14 cellular contexts compared by ENCODE assay signal in the genomic region with DNA sequence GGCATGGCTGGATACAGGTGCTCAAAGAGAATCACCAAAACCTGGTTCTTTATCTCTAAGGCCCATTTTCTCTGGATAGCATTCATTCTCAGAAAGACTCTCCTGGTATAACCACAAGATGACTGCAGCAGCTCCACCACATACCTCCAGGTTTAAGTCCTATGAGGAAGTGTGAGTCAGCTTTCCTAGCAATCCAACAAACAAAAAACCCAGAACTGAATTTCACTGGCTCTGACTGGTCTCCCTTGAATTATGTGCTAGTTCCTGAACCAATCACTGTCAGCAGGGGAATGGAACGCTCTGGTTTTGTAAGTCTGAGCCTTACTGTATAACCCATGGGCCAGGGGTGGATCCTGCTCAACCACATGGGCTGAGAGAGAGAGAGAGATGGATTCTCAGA. TPM values are rescaled to one million over a fixed set of nuclear protein-coding genes. Genes with fewer than 3 reads are reported as not detected.
DNase-seq lines count a peak whose midpoint lies in the region; ATAC-seq, FAIRE-seq and TF ChIP-seq lines count a peak whose summit lies in the region.
"Had no signal": no experiment of that assay in that cellular context is flagged by ENCODE, and none has a peak within 500 bp of the region (broad histone marks: within the 10 kb centered on the region; RNA-seq: fewer than 3 reads in every experiment).

No MANE protein-coding gene starts in this region.

- no peaks in the 10 kb centered on the region for H3K27me3 ChIP-seq in CD8-positive, alpha-beta memory T cell (ENCODE audit: insufficient read depth, low read length, poor library complexity, severe bottlenecking)
- H3K27me3 ChIP-seq: upper lobe of left lung had no signal

- CTCF ChIA-PET in RWPE1 (lab: Yijun Ruan, JAX): no interaction called here
- CTCF ChIA-PET in CD8-positive, alpha-beta memory T cell (lab: Charles Lee): no interaction called here

- no peak overlapping the region for H3K4me3 Mint-ChIP-seq in activated naive CD8-positive, alpha-beta T cell treated with anti-CD3 and anti-CD28 coated beads, Interleukin-2, amount 50 U/mL, for 24 hours
- H3K4me3 Mint-ChIP-seq in activated naive CD8-positive, alpha-beta T cell treated with anti-CD3 and anti-CD28 coated beads for 36 hours: no peak overlapping the region
- H3K4me3 Mint-ChIP-seq in CD8-positive, alpha-beta memory T cell: no peak overlapping the region
- H3K4me3 Mint-ChIP-seq: nephron had no signal

- peaks cover 36% of the 10 kb centered on the region for H3K27me3 Mint-ChIP-seq in activated naive CD8-positive, alpha-beta T cell treated with anti-CD3 and anti-CD28 coated beads, Interleukin-2, amount 50 U/mL, for 24 hours
- peaks cover 40% of the 10 kb centered on the region for H3K27me3 Mint-ChIP-seq in activated naive CD8-positive, alpha-beta T cell treated with anti-CD3 and anti-CD28 coated beads for 36 hours
- peaks cover 17 to 60% of the 10 kb centered on the region in 2 donors for H3K27me3 Mint-ChIP-seq in CD8-positive, alpha-beta memory T cell

- H3K4me1 ChIP-seq in CD8-positive, alpha-beta memory T cell (ENCODE audit: insufficient read depth, low read length): no peaks in the 10 kb centered on the region
- H3K4me1 ChIP-seq: upper lobe of left lung had no signal

- H3K9me3 ChIP-seq in CD8-positive, alpha-beta memory T cell (ENCODE audit: low read length): no peaks in the 10 kb centered on the region

- POLR2A ChIA-PET in RWPE1 (lab: Yijun Ruan, JAX; ENCODE audit: low non-redundant PET): no interaction called here
- POLR2A ChIA-PET in CD8-positive, alpha-beta memory T cell (lab: Charles Lee): no interaction called here

- H3K9me3 Mint-ChIP-seq in activated naive CD8-positive, alpha-beta T cell treated with anti-CD3 and anti-CD28 coated beads, Interleukin-2, amount 50 U/mL, for 24 hours: peaks cover 18% of the 10 kb centered on the region
- H3K9me3 Mint-ChIP-seq in activated naive CD8-positive, alpha-beta T cell treated with anti-CD3 and anti-CD28 coated beads for 36 hours: peaks cover 13% of the 10 kb centered on the region
- peaks cover 5 to 19% (median 11%) of the 10 kb centered on the region in 5 donors for H3K9me3 Mint-ChIP-seq in CD8-positive, alpha-beta memory T cell

- H3K4me3 ChIP-seq in fibroblast of mammary gland (ENCODE audit: control insufficient read depth, low read depth, low read length): no peak overlapping the region
- no peak overlapping the region for H3K4me3 ChIP-seq in CD8-positive, alpha-beta memory T cell (ENCODE audit: low read length)
- H3K4me3 ChIP-seq: upper lobe of left lung had no signal

- DNase-seq in activated naive CD8-positive, alpha-beta T cell treated with anti-CD3 and anti-CD28 coated beads, Interleukin-2, amount 50 U/mL, for 24 hours: no peak
- DNase-seq in activated naive CD8-positive, alpha-beta T cell treated with anti-CD3 and anti-CD28 coated beads for 36 hours: no peak
- DNase-seq in RWPE1 (ENCODE audit: low spot score): peak; percentile 50
- DNase-seq in fibroblast of mammary gland (ENCODE audit: low read depth): peak; percentile 61
- peak; percentile 73 for DNase-seq in urothelium cell line (ENCODE audit: low spot score)
- no peak for DNase-seq in DMS53 (lab: John Stamatoyannopoulos, UW)
- no peak for DNase-seq in CD8-positive, alpha-beta memory T cell
- DNase-seq: DMS79, NCI-H1105, upper lobe of left lung had no signal

- TF ChIP-seq CTCF in RWPE1 (conservative IDR thresholded peaks at IDR 0.05; ENCODE audit: low read depth) (no peak), fibroblast of mammary gland (conservative IDR thresholded peaks at IDR 0.05; ENCODE audit: control insufficient read depth, insufficient read depth, low read depth, low read length) (no peak)

- H3K27ac Mint-ChIP-seq in activated naive CD8-positive, alpha-beta T cell treated with anti-CD3 and anti-CD28 coated beads, Interleukin-2, amount 50 U/mL, for 24 hours: no peak overlapping the region
- H3K27ac Mint-ChIP-seq in activated naive CD8-positive, alpha-beta T cell treated with anti-CD3 and anti-CD28 coated beads for 36 hours: no peak overlapping the region
- H3K27ac Mint-ChIP-seq in CD8-positive, alpha-beta memory T cell: no peak overlapping the region
- H3K27ac Mint-ChIP-seq: nephron had no signal

- peak; percentile 40 for ATAC-seq in activated naive CD8-positive, alpha-beta T cell treated with anti-CD3 and anti-CD28 coated beads, Interleukin-2, amount 50 U/mL, for 24 hours
- no peak for ATAC-seq in HG03432 (IDR thresholded peaks at IDR 0.05; ENCODE audit: unreplicated experiment)
- ATAC-seq: left lobe of liver had no signal

- H3K4me1 Mint-ChIP-seq in activated naive CD8-positive, alpha-beta T cell treated with anti-CD3 and anti-CD28 coated beads, Interleukin-2, amount 50 U/mL, for 24 hours: no peaks in the 10 kb centered on the region
- H3K4me1 Mint-ChIP-seq in activated naive CD8-positive, alpha-beta T cell treated with anti-CD3 and anti-CD28 coated beads for 36 hours: no peaks in the 10 kb centered on the region
- H3K4me1 Mint-ChIP-seq in CD8-positive, alpha-beta memory T cell: no peaks in the 10 kb centered on the region
- H3K4me1 Mint-ChIP-seq: nephron had no signal

- no peak for FAIRE-seq in urothelium cell line (lab: Jason Lieb, UNC)

- H3K36me3 ChIP-seq in CD8-positive, alpha-beta memory T cell (ENCODE audit: insufficient read depth, low read length): no peaks in the 10 kb centered on the region
- H3K36me3 ChIP-seq: upper lobe of left lung had no signal

- H3K27ac ChIP-seq in RWPE1: no peak overlapping the region
- H3K27ac ChIP-seq in CD8-positive, alpha-beta memory T cell (ENCODE audit: low read depth, low read length): no peak overlapping the region
- H3K27ac ChIP-seq: upper lobe of left lung, VCaP had no signal

- H3K36me3 Mint-ChIP-seq in activated naive CD8-positive, alpha-beta T cell treated with anti-CD3 and anti-CD28 coated beads, Interleukin-2, amount 50 U/mL, for 24 hours (ENCODE audit: low read depth): no peaks in the 10 kb centered on the region
- no peaks in the 10 kb centered on the region for H3K36me3 Mint-ChIP-seq in activated naive CD8-positive, alpha-beta T cell treated with anti-CD3 and anti-CD28 coated beads for 36 hours
- H3K36me3 Mint-ChIP-seq in CD8-positive, alpha-beta memory T cell: peaks cover 0 to 14% (median 0%) of the 10 kb centered on the region in 3 donors

RNA-seq across cellular contexts. Expression of a gene that starts 27.2 kb away (rescaled TPM):
- total RNA-seq in activated naive CD8-positive, alpha-beta T cell treated with anti-CD3 and anti-CD28 coated beads for 36 hours: 10 to 100 TPM; 47.4 to 50.2 TPM
- total RNA-seq in CD8-positive, alpha-beta memory T cell: 10 to 100 TPM; 48.5 to 53.6 TPM
- 51.2 TPM for polyA plus RNA-seq in CD8-positive, alpha-beta memory T cell

RNA-seq across cellular contexts. Expression of a gene that starts 27.5 kb away (rescaled TPM):
- 10 to 100 TPM; 82.9 to 85.2 TPM for total RNA-seq in activated naive CD8-positive, alpha-beta T cell treated with anti-CD3 and anti-CD28 coated beads for 36 hours
- 10 to 100 TPM; 80.1 to 81.0 TPM for total RNA-seq in CD8-positive, alpha-beta memory T cell
- polyA plus RNA-seq in CD8-positive, alpha-beta memory T cell: 65.5 TPM

Comparison
In these comparisons a context has a peak if more than half of its experiments do, and no peak if none do; other contexts are left out.
1. DNase-seq: peak in RWPE1 (single experiment), fibroblast of mammary gland (single experiment) and urothelium cell line (single experiment); none in activated naive CD8-positive, alpha-beta T cell treated with anti-CD3 and anti-CD28 coated beads, Interleukin-2, amount 50 U/mL, for 24 hours (single experiment), activated naive CD8-positive, alpha-beta T cell treated with anti-CD3 and anti-CD28 coated beads for 36 hours (single experiment), DMS53 (single experiment) and CD8-positive, alpha-beta memory T cell (0 of 5).